Comparison of ENCODE assay signal across 11 cellular contexts in genomic region chr19:19451429-19452240, GRCh38. TPM values are rescaled to one million over a fixed set of nuclear protein-coding genes. Genes with fewer than 3 reads are reported as not detected.
DNase-seq lines count a peak whose midpoint lies in the region; ATAC-seq and TF ChIP-seq lines count a peak whose summit lies in the region.
"Had no signal": no experiment of that assay in that cellular context is flagged by ENCODE, and none has a peak within 500 bp of the region (broad histone marks: within the 10 kb centered on the region; RNA-seq: fewer than 3 reads in every experiment).

No MANE protein-coding gene starts in this region.

- 0 out of 2 replicates have a peak, but pooled peaks cover 7% of the 10 kb centered on the region for H3K4me1 ChIP-seq in HEK293 (ENCODE audit: control insufficient read depth, insufficient read depth, low read length)
- peaks cover 55 to 63% of the 10 kb centered on the region in 2 donors for H3K4me1 ChIP-seq in naive thymus-derived CD4-positive, alpha-beta T cell (ENCODE audit: control insufficient read depth in 2 of 2, insufficient read depth in 2 of 2, low read length in 2 of 2)
- no peaks in the 10 kb centered on the region for H3K4me1 ChIP-seq in prostate gland (replicated peaks)

- H3K4me3 ChIP-seq in HEK293 (ENCODE audit: low read depth, low read length) (no peak overlapping the region), prostate gland (no peak overlapping the region)
- H3K4me3 ChIP-seq in naive thymus-derived CD4-positive, alpha-beta T cell (ENCODE audit: low read length) = peak overlapping the region; percentile 19
- H3K4me3 ChIP-seq: SK-N-MC had no signal

- TF ChIP-seq CTCF in HEK293 (tag by site-specific recombination; IDR thresholded peaks at IDR 0.05) (no peak), prostate gland (IDR thresholded peaks at IDR 0.05) (no peak)

- no peaks in the 10 kb centered on the region for H3K36me3 Mint-ChIP-seq in naive thymus-derived CD4-positive, alpha-beta T cell

- H3K36me3 ChIP-seq in HEK293 (ENCODE audit: control insufficient read depth in 2 of 2, insufficient read depth in 1 of 2, low read length in 2 of 2) (no peaks in the 10 kb centered on the region), prostate gland (no peaks in the 10 kb centered on the region)
- no peaks in the 10 kb centered on the region for H3K36me3 ChIP-seq in naive thymus-derived CD4-positive, alpha-beta T cell (ENCODE audit: control insufficient read depth in 2 of 3, insufficient read depth in 3 of 3, low read length in 3 of 3)

- H3K9me3 Mint-ChIP-seq in naive thymus-derived CD4-positive, alpha-beta T cell = peaks cover 0 to 1% (median 0%) of the 10 kb centered on the region in 11 donors

- intact Hi-C loops in naive thymus-derived CD4-positive, alpha-beta T cell (cut with micrococcal nuclease) = loop anchor here in 1 of 2 donors (1.0 kb wide), 1 partner anchor 9 kb away; no protein-coding TSS in a partner anchor
- intact Hi-C loops in prostate gland (cut with DNase I) = no loop called here

- H3K27ac ChIP-seq in HEK293 (ENCODE audit: extremely low read depth, low read depth, low read length) (no peak overlapping the region), prostate gland (no peak overlapping the region)
- H3K27ac ChIP-seq in naive thymus-derived CD4-positive, alpha-beta T cell (ENCODE audit: low read depth, low read length) = peak overlapping the region; percentile 45
- H3K27ac ChIP-seq: SK-N-MC had no signal

- H3K27me3 Mint-ChIP-seq in naive thymus-derived CD4-positive, alpha-beta T cell = no peaks in the 10 kb centered on the region

- H3K9me3 ChIP-seq in HEK293 (ENCODE audit: control insufficient read depth, insufficient read depth, low read depth, low read length) (no peaks in the 10 kb centered on the region), prostate gland (no peaks in the 10 kb centered on the region)
- H3K9me3 ChIP-seq in naive thymus-derived CD4-positive, alpha-beta T cell (ENCODE audit: control insufficient read depth in 2 of 3, low read length in 3 of 3) = no peaks in the 10 kb centered on the region

- H3K4me3 Mint-ChIP-seq in naive thymus-derived CD4-positive, alpha-beta T cell = peak overlapping the region; percentile 40 to 80 (median 63)

- no peaks in the 10 kb centered on the region for H3K27me3 ChIP-seq in naive thymus-derived CD4-positive, alpha-beta T cell (ENCODE audit: control insufficient read depth in 2 of 2, insufficient read depth in 2 of 2, low read length in 2 of 2)
- no peaks in the 10 kb centered on the region for H3K27me3 ChIP-seq in prostate gland (replicated peaks; ENCODE audit: insufficient read depth)

- H3K27ac Mint-ChIP-seq in naive thymus-derived CD4-positive, alpha-beta T cell = peak overlapping the region; percentile 40 to 94 (median 89)

- POLR2A ChIA-PET in HEK293 (lab: Yijun Ruan, JAX) = no interaction called here
- POLR2A ChIA-PET in naive thymus-derived CD4-positive, alpha-beta T cell (lab: Charles Lee) = interaction anchor here (0.6 to 2.4 kb wide), 8 partner anchors 8 to 548 kb away, joined by 3 to 10 read pairs (median 4); no protein-coding TSS in a partner anchor

- 79% methylated on average over 13 of the region's 13 CpGs for WGBS in prostate gland

- TF ChIP-seq POLR2A in prostate gland (IDR thresholded peaks at IDR 0.05) = no peak

- peak; percentile 70 for ATAC-seq in naive thymus-derived CD4-positive, alpha-beta T cell
- ATAC-seq in HG03457 (IDR thresholded peaks at IDR 0.05; ENCODE audit: unreplicated experiment) = no peak

- H3K4me1 Mint-ChIP-seq in naive thymus-derived CD4-positive, alpha-beta T cell = peaks cover 33 to 74% (median 64%) of the 10 kb centered on the region in 7 donors

- CTCF ChIA-PET in HEK293 (lab: Yijun Ruan, JAX) = no interaction called here
- CTCF ChIA-PET in naive thymus-derived CD4-positive, alpha-beta T cell (lab: Charles Lee) = interaction anchor here (0.6 to 1.3 kb wide), 2 partner anchors 11 to 38 kb away, joined by 3 read pairs; no protein-coding TSS in a partner anchor

- DNase-seq in DMS79 (lab: John Stamatoyannopoulos, UW) = peak; percentile 70
- DNase-seq in activated T-cell treated with anti-CD3 and anti-CD28 coated beads, Interleukin-2, amount 50 U/mL, for 48 hours = peak; percentile 56 to 64
- DNase-seq in naive thymus-derived CD4-positive, alpha-beta T cell = peak in 4 of 9 donors; percentile 29 to 38 (median 31)
- no peak for DNase-seq in prostate gland (ENCODE audit: low spot score)
- DNase-seq in GOT3 (lab: John Stamatoyannopoulos, UW) = no peak
- DNase-seq in cerebellar nuclear complex (lab: John Stamatoyannopoulos, UW) = no peak
- DNase-seq: hippocampal formation, retina had no signal

TF ChIP-seq in HEK293, 187 proteins besides CTCF, POLR2A, EP300 and RAD21:
- no peak for TF ChIP-seq PRDM2 (tag by site-specific recombination; IDR thresholded peaks at IDR 0.05; ENCODE audit: borderline replicate concordance)
- TF ChIP-seq ZNF302 (tag by site-specific recombination; IDR thresholded peaks at IDR 0.05; ENCODE audit: low read depth) = no peak
- TF ChIP-seq ZFHX2 (tag by site-specific recombination; conservative IDR thresholded peaks at IDR 0.05) = peak; percentile 67
- TF ChIP-seq EGR2 (tag by site-specific recombination; IDR thresholded peaks at IDR 0.05; ENCODE audit: low read depth) = 0 out of 2 replicates have a peak, but pooled peaks have one; percentile 21

RNA-seq across cellular contexts. Expression of gene GATAD2A, which starts 46.2 kb away (rescaled TPM):
- 100 to 1,000 TPM in 4 of 5 experiments, 10 to 100 TPM in 1; 97.9 to 123 (median 116) TPM for total RNA-seq in naive thymus-derived CD4-positive, alpha-beta T cell
- 10 to 100 TPM; 11.3 to 25.7 TPM for polyA plus RNA-seq in naive thymus-derived CD4-positive, alpha-beta T cell
- 100 to 1,000 TPM in 1 of 2 donors, 10 to 100 TPM in 1; 41.7 to 138 TPM for total RNA-seq in prostate gland

Comparison
In these comparisons a context has a peak if more than half of its experiments do, and no peak if none do; other contexts are left out.
1. DNase-seq: peak in DMS79 (single experiment) and activated T-cell treated with anti-CD3 and anti-CD28 coated beads, Interleukin-2, amount 50 U/mL, for 48 hours (2 of 2); none in prostate gland (single experiment), GOT3 (single experiment) and cerebellar nuclear complex (0 of 2).